In genomic region chr18:54335638-54336173, GRCh38 we compare ENCODE assay signal across 25 cellular contexts. TPM values are rescaled to one million over a fixed set of nuclear protein-coding genes. Genes with fewer than 3 reads are reported as not detected.
DNase-seq lines count a peak whose midpoint lies in the region; ATAC-seq, FAIRE-seq and TF ChIP-seq lines count a peak whose summit lies in the region.
"Had no signal": no experiment of that assay in that cellular context is flagged by ENCODE, and none has a peak within 500 bp of the region (broad histone marks: within the 10 kb centered on the region; RNA-seq: fewer than 3 reads in every experiment).

No MANE protein-coding gene starts in this region.

- peaks cover 3% of the 10 kb centered on the region for H3K4me1 Mint-ChIP-seq in activated CD8-positive, alpha-beta T cell treated with anti-CD3 and anti-CD28 coated beads for 36 hours (ENCODE audit: low read depth)
- no peaks in the 10 kb centered on the region for H3K4me1 Mint-ChIP-seq in activated CD8-positive, alpha-beta T cell treated with anti-CD3 and anti-CD28 coated beads, Interleukin-2, amount 10 ng/mL, durations not matched to agents 7 days and 5 days (ENCODE audit: low read depth)
- H3K4me1 Mint-ChIP-seq in H9: no peaks in the 10 kb centered on the region
- no peaks in the 10 kb centered on the region for H3K4me1 Mint-ChIP-seq in effector memory CD8-positive, alpha-beta T cell (ENCODE audit: low read depth in 2 of 2)
- H3K4me1 Mint-ChIP-seq: CD4-positive, CD25-positive, alpha-beta regulatory T cell had no signal

- no peak for TF ChIP-seq POLR2A in GM12892 (IDR thresholded peaks at IDR 0.05; ENCODE audit: low read depth, low read length)

- no peaks in the 10 kb centered on the region for H3K23me2 ChIP-seq in H9 (ENCODE audit: insufficient read length, low read depth, low read length, poor library complexity, severe bottlenecking)

- no peak overlapping the region for H3K27ac ChIP-seq in H9 (ENCODE audit: insufficient read length, low read depth, low read length)
- no peak overlapping the region for H3K27ac ChIP-seq in RWPE2 (ENCODE audit: poor library complexity, severe bottlenecking)
- peak overlapping the region; percentile 32 for H3K27ac ChIP-seq in epithelial cell of prostate
- H3K27ac ChIP-seq: BLaER1, SJCRH30 had no signal

- peak; percentile 10 for ATAC-seq in activated CD8-positive, alpha-beta T cell treated with anti-CD3 and anti-CD28 coated beads for 36 hours
- ATAC-seq in activated CD8-positive, alpha-beta T cell treated with anti-CD3 and anti-CD28 coated beads, Interleukin-2, amount 10 ng/mL, durations not matched to agents 7 days and 5 days: no peak
- peak; percentile 29; the same call in 1 of the 3 replicates for ATAC-seq in RWPE2 (ENCODE audit: low read depth)
- ATAC-seq in effector memory CD8-positive, alpha-beta T cell (replicated peaks): no peak
- ATAC-seq: Right ventricle myocardium inferior had no signal

- no peak for TF ChIP-seq CTCF in activated CD8-positive, alpha-beta T cell treated with anti-CD3 and anti-CD28 coated beads for 36 hours (IDR thresholded peaks at IDR 0.05)
- TF ChIP-seq CTCF in H9 (conservative IDR thresholded peaks at IDR 0.05): no peak
- TF ChIP-seq CTCF in RWPE2 (IDR thresholded peaks at IDR 0.05; ENCODE audit: poor library complexity, severe bottlenecking): no peak

- H3K9me3 ChIP-seq in H9 (ENCODE audit: control insufficient read depth, low read depth, low read length): no peaks in the 10 kb centered on the region
- no peaks in the 10 kb centered on the region for H3K9me3 ChIP-seq in RWPE2 (ENCODE audit: severe bottlenecking)
- H3K9me3 ChIP-seq: MG63, SJCRH30 had no signal

- H3K4me2 ChIP-seq in H9 (ENCODE audit: insufficient read depth, insufficient read length, low read length): no peak overlapping the region
- H3K4me2 ChIP-seq: BLaER1 had no signal

- H3T11ph ChIP-seq in H9 (ENCODE audit: low read length): no peak overlapping the region

- no peak overlapping the region for H3K23ac ChIP-seq in H9 (ENCODE audit: insufficient read length, low read depth, low read length)

- no peak overlapping the region for H4K91ac ChIP-seq in H9 (ENCODE audit: insufficient read length, low read depth, low read length)

- H2AK5ac ChIP-seq in H9 (ENCODE audit: insufficient read length, low read length): no peak overlapping the region

- H4K20me1 ChIP-seq in H9 (ENCODE audit: control insufficient read depth, insufficient read depth, insufficient read length): no peaks in the 10 kb centered on the region
- H4K20me1 ChIP-seq: BLaER1 had no signal

- no peak overlapping the region for H3K18ac ChIP-seq in H9 (ENCODE audit: insufficient read length, low read depth, low read length)

- no peak for FAIRE-seq in GM12892 (lab: Jason Lieb, UNC)
- FAIRE-seq: A204.1, G401.6 had no signal

- POLR2A ChIA-PET in activated CD8-positive, alpha-beta T cell treated with anti-CD3 and anti-CD28 coated beads for 36 hours (lab: Charles Lee): no interaction called here
- POLR2A ChIA-PET in activated CD8-positive, alpha-beta T cell treated with anti-CD3 and anti-CD28 coated beads, Interleukin-2, amount 10 ng/mL, durations not matched to agents 7 days and 5 days (lab: Charles Lee): no interaction called here

- no peak overlapping the region for H3K27ac Mint-ChIP-seq in activated CD8-positive, alpha-beta T cell treated with anti-CD3 and anti-CD28 coated beads for 36 hours
- no peak overlapping the region for H3K27ac Mint-ChIP-seq in activated CD8-positive, alpha-beta T cell treated with anti-CD3 and anti-CD28 coated beads, Interleukin-2, amount 10 ng/mL, durations not matched to agents 7 days and 5 days
- H3K27ac Mint-ChIP-seq in H9: no peak overlapping the region; a peak in 1 of 7 replicates
- no peak overlapping the region for H3K27ac Mint-ChIP-seq in effector memory CD8-positive, alpha-beta T cell

- H4K8ac ChIP-seq in H9 (replicated peaks; ENCODE audit: insufficient read length, low read depth, low read length): no peak overlapping the region

- no peaks in the 10 kb centered on the region for H3K9me3 Mint-ChIP-seq in activated CD8-positive, alpha-beta T cell treated with anti-CD3 and anti-CD28 coated beads for 36 hours
- H3K9me3 Mint-ChIP-seq in activated CD8-positive, alpha-beta T cell treated with anti-CD3 and anti-CD28 coated beads, Interleukin-2, amount 10 ng/mL, durations not matched to agents 7 days and 5 days (ENCODE audit: insufficient read depth): no peaks in the 10 kb centered on the region
- peaks cover 1 to 3% of the 10 kb centered on the region in 2 experiments; a peak in 3 of 5 replicates for H3K9me3 Mint-ChIP-seq in H9
- no peaks in the 10 kb centered on the region for H3K9me3 Mint-ChIP-seq in effector memory CD8-positive, alpha-beta T cell

- WGBS in H9 (ENCODE audit: extremely low coverage, insufficient read length, low lambda C conversion rate): no CpG with 5 or more reads among the region's 2 CpGs

- H2BK120ac ChIP-seq in H9 (ENCODE audit: low read depth, low read length, poor library complexity, severe bottlenecking): no peak overlapping the region

- no peak overlapping the region for H2AFZ ChIP-seq in H9 (ENCODE audit: low read length)

- no peak overlapping the region for H3K4me3 Mint-ChIP-seq in activated CD8-positive, alpha-beta T cell treated with anti-CD3 and anti-CD28 coated beads for 36 hours
- no peak overlapping the region for H3K4me3 Mint-ChIP-seq in activated CD8-positive, alpha-beta T cell treated with anti-CD3 and anti-CD28 coated beads, Interleukin-2, amount 10 ng/mL, durations not matched to agents 7 days and 5 days
- no peak overlapping the region for H3K4me3 Mint-ChIP-seq in H9
- no peak overlapping the region for H3K4me3 Mint-ChIP-seq in effector memory CD8-positive, alpha-beta T cell
- H3K4me3 Mint-ChIP-seq: CD4-positive, CD25-positive, alpha-beta regulatory T cell had no signal

- DNase-seq in activated CD8-positive, alpha-beta T cell treated with anti-CD3 and anti-CD28 coated beads for 36 hours: no peak
- DNase-seq in activated CD8-positive, alpha-beta T cell treated with anti-CD3 and anti-CD28 coated beads, Interleukin-2, amount 10 ng/mL, durations not matched to agents 7 days and 5 days: no peak
- DNase-seq in H9 (no peak), RWPE2 (ENCODE audit: low spot score) (no peak), epithelial cell of prostate (ENCODE audit: low read depth, low spot score) (no peak), GM12892 (ENCODE audit: insufficient read length) (no peak)
- no peak for DNase-seq in effector memory CD8-positive, alpha-beta T cell
- DNase-seq: CD4-positive, CD25-positive, alpha-beta regulatory T cell; DMS153; GOT3; HCEC 1CT; KBM-7; MG63; NCI-H1105 treated with DMSO at 0.1 percent for 48 hours; NCI-H146; NCI-H1930; NCI-H2107; NCI-H524; NCI-H774; SJCRH30 had no signal

- H3K79me1 ChIP-seq in H9 (ENCODE audit: insufficient read depth, low read depth, low read length, poor library complexity, severe bottlenecking): no peaks in the 10 kb centered on the region

- no peaks in the 10 kb centered on the region for H3K36me3 ChIP-seq in RWPE2 (ENCODE audit: low read depth)
- H3K36me3 ChIP-seq: BLaER1, MG63, SJCRH30 had no signal

- no peak overlapping the region for H3K9ac ChIP-seq in H9 (ENCODE audit: extremely low read depth, insufficient read length, low read length)
- H3K9ac ChIP-seq: BLaER1 had no signal

- no peak overlapping the region for H4K5ac ChIP-seq in H9 (ENCODE audit: insufficient read length, low read depth, low read length)

- H3K56ac ChIP-seq in H9 (ENCODE audit: insufficient read length, low read depth, low read length): no peak overlapping the region

- H3K4me1 ChIP-seq in H9 (ENCODE audit: insufficient read depth, low read length) (no peaks in the 10 kb centered on the region), RWPE2 (ENCODE audit: insufficient read depth, poor library complexity, severe bottlenecking) (no peaks in the 10 kb centered on the region)
- H3K4me1 ChIP-seq: BLaER1, SJCRH30 had no signal

- intact Hi-C loops in activated CD8-positive, alpha-beta T cell treated with anti-CD3 and anti-CD28 coated beads for 36 hours (cut with micrococcal nuclease): no loop called here

- H3K14ac ChIP-seq in H9 (ENCODE audit: insufficient read depth, low read length): no peak overlapping the region

- peaks cover 10% of the 10 kb centered on the region for H3K27me3 Mint-ChIP-seq in activated CD8-positive, alpha-beta T cell treated with anti-CD3 and anti-CD28 coated beads for 36 hours
- peaks cover 8% of the 10 kb centered on the region for H3K27me3 Mint-ChIP-seq in activated CD8-positive, alpha-beta T cell treated with anti-CD3 and anti-CD28 coated beads, Interleukin-2, amount 10 ng/mL, durations not matched to agents 7 days and 5 days (ENCODE audit: low read depth)
- no peaks in the 10 kb centered on the region for H3K27me3 Mint-ChIP-seq in H9 (ENCODE audit: low read depth)
- H3K27me3 Mint-ChIP-seq in effector memory CD8-positive, alpha-beta T cell: peaks cover 0 to 13% of the 10 kb centered on the region in 2 donors

- no peak overlapping the region for H3K4ac ChIP-seq in H9 (ENCODE audit: low read depth, low read length)

- no peaks in the 10 kb centered on the region for H3K36me3 Mint-ChIP-seq in activated CD8-positive, alpha-beta T cell treated with anti-CD3 and anti-CD28 coated beads for 36 hours (ENCODE audit: low read depth)
- H3K36me3 Mint-ChIP-seq in activated CD8-positive, alpha-beta T cell treated with anti-CD3 and anti-CD28 coated beads, Interleukin-2, amount 10 ng/mL, durations not matched to agents 7 days and 5 days (ENCODE audit: low read depth): no peaks in the 10 kb centered on the region
- H3K36me3 Mint-ChIP-seq in H9 (ENCODE audit: insufficient read depth in 1 of 3, low read depth in 3 of 3): peaks cover 0 to 2% (median 0%) of the 10 kb centered on the region in 3 experiments; a peak in 2 of 7 replicates
- H3K36me3 Mint-ChIP-seq in effector memory CD8-positive, alpha-beta T cell (ENCODE audit: insufficient read depth): no peaks in the 10 kb centered on the region
- H3K36me3 Mint-ChIP-seq: CD4-positive, CD25-positive, alpha-beta regulatory T cell had no signal

- no peak overlapping the region for H2BK20ac ChIP-seq in H9 (ENCODE audit: low read depth, low read length, poor library complexity, severe bottlenecking)

- H2BK5ac ChIP-seq in H9 (ENCODE audit: insufficient read length, low read length): no peak overlapping the region

- H2BK15ac ChIP-seq in H9 (ENCODE audit: low read depth, low read length): 0 out of 2 replicates have a peak overlapping the region, but pooled peaks have one; percentile 76

- H2BK12ac ChIP-seq in H9 (ENCODE audit: insufficient read length, low read depth, low read length): no peak overlapping the region

- CTCF ChIA-PET in activated CD8-positive, alpha-beta T cell treated with anti-CD3 and anti-CD28 coated beads for 36 hours (lab: Charles Lee): no interaction called here
- CTCF ChIA-PET in activated CD8-positive, alpha-beta T cell treated with anti-CD3 and anti-CD28 coated beads, Interleukin-2, amount 10 ng/mL, durations not matched to agents 7 days and 5 days (lab: Charles Lee): no interaction called here

- no peak overlapping the region for H3K4me3 ChIP-seq in RWPE2 (ENCODE audit: severe bottlenecking)
- H3K4me3 ChIP-seq: BLaER1, MG63, SJCRH30 had no signal

- H3K27me3 ChIP-seq in H9 (ENCODE audit: insufficient read depth, low read length) (no peaks in the 10 kb centered on the region), RWPE2 (ENCODE audit: insufficient read depth, poor library complexity, severe bottlenecking) (no peaks in the 10 kb centered on the region)
- H3K27me3 ChIP-seq: BLaER1, MG63, SJCRH30 had no signal

- H3K79me2 ChIP-seq in H9 (ENCODE audit: insufficient read depth, low read length): no peaks in the 10 kb centered on the region

RNA-seq across cellular contexts. Expression of gene STARD6, which starts 22.0 kb away (rescaled TPM):
- total RNA-seq in activated CD8-positive, alpha-beta T cell treated with anti-CD3 and anti-CD28 coated beads for 36 hours: not detected
- not detected for total RNA-seq in activated CD8-positive, alpha-beta T cell treated with anti-CD3 and anti-CD28 coated beads, Interleukin-2, amount 10 ng/mL, durations not matched to agents 7 days and 5 days
- not detected in 2 replicates for total RNA-seq in H9 (2021)
- not detected for polyA plus RNA-seq in GM12892 (2012; ENCODE audit: missing spikeins)
- total RNA-seq: CD4-positive, CD25-positive, alpha-beta regulatory T cell; LHCN-M2; Right ventricle myocardium inferior; SJCRH30 had no signal

RNA-seq across cellular contexts. Expression of gene C18orf54, which starts 22.0 kb away (rescaled TPM):
- 1 to 10 TPM; 7.3 to 7.6 TPM for total RNA-seq in activated CD8-positive, alpha-beta T cell treated with anti-CD3 and anti-CD28 coated beads for 36 hours
- total RNA-seq in activated CD8-positive, alpha-beta T cell treated with anti-CD3 and anti-CD28 coated beads, Interleukin-2, amount 10 ng/mL, durations not matched to agents 7 days and 5 days: 10 to 100 TPM; 10.9 to 11.9 TPM
- total RNA-seq in H9 (2021): 21.6 and 23.2 TPM in 2 replicates
- 3.2 TPM for polyA plus RNA-seq in GM12892 (2012; ENCODE audit: missing spikeins)

Comparison
In these comparisons a context has a peak if more than half of its experiments do, and no peak if none do; other contexts are left out.
1. ATAC-seq: peak in activated CD8-positive, alpha-beta T cell treated with anti-CD3 and anti-CD28 coated beads for 36 hours (single experiment) and RWPE2 (single experiment); none in activated CD8-positive, alpha-beta T cell treated with anti-CD3 and anti-CD28 coated beads, Interleukin-2, amount 10 ng/mL, durations not matched to agents 7 days and 5 days (single experiment) and effector memory CD8-positive, alpha-beta T cell (single experiment).